13 cellular contexts compared by ENCODE assay signal in the genomic region with DNA sequence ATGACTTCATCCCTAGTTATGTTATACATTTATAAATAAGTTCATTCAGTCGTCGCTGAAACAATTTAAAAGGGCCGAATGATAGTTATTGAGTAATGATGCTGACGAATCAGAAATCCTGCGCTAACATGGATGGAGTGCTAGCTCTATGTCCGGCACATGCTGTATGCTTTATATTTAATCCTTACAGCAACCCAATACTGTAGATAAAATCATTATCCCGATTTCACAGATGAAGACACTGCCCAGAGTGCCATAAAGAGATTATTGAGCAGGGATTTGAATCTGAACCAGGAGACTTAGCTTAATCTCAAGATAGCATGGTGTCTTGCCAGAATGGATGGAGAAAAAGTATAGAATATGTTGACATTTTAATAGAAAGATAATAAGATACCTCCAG. TPM values are rescaled to one million over a fixed set of nuclear protein-coding genes. Genes with fewer than 3 reads are reported as not detected.
DNase-seq lines count a peak whose midpoint lies in the region; ATAC-seq, FAIRE-seq and TF ChIP-seq lines count a peak whose summit lies in the region.
"Had no signal": no experiment of that assay in that cellular context is flagged by ENCODE, and none has a peak within 500 bp of the region (broad histone marks: within the 10 kb centered on the region; RNA-seq: fewer than 3 reads in every experiment).

No MANE protein-coding gene starts in this region.

- H2AFZ ChIP-seq in astrocyte (ENCODE audit: low read depth, low read length), result no peak overlapping the region

- TF ChIP-seq CTCF in astrocyte (IDR thresholded peaks at IDR 0.05; ENCODE audit: insufficient read depth, low read depth, low read length), result no peak

- DNase-seq in T-helper 2 cell treated with Interferon-gamma antibody and Interleukin-4, amounts not matched to agents 5 μg/mL and 100 μg/mL, for 36 hours (ENCODE audit: low spot score), result no peak
- DNase-seq in T-helper 2 cell (no peak), astrocyte (ENCODE audit: low read depth) (no peak), COR-L47 (lab: John Stamatoyannopoulos, UW) (no peak), iPS-NIHi11 (ENCODE audit: low spot score) (no peak)
- DNase-seq in naive thymus-derived CD8-positive, alpha-beta T cell, result no peak
- DNase-seq: cortex of kidney, gastrocnemius medialis, IMR-90 had no signal

- H3K27ac ChIP-seq in astrocyte (ENCODE audit: low read depth, low read length), result no peak overlapping the region

- no peak for ATAC-seq in naive thymus-derived CD8-positive, alpha-beta T cell
- ATAC-seq in HG03565 (IDR thresholded peaks at IDR 0.05; ENCODE audit: unreplicated experiment), result no peak
- ATAC-seq: gastrocnemius medialis had no signal

- peak overlapping the region; percentile 48 for H3K4me3 Mint-ChIP-seq in T-helper 2 cell treated with Interferon-gamma antibody and Interleukin-4, amounts not matched to agents 5 μg/mL and 100 μg/mL, for 36 hours
- H3K4me3 Mint-ChIP-seq in IgD-negative memory B cell, result peak overlapping the region in 3 of 4 donors; percentile 6 to 79 (median 57)
- peak overlapping the region; percentile 81 for H3K4me3 Mint-ChIP-seq in astrocyte (ENCODE audit: unreplicated experiment)
- H3K4me3 Mint-ChIP-seq in naive thymus-derived CD8-positive, alpha-beta T cell, result peak overlapping the region in 7 of 10 donors; percentile 35 to 72 (median 44)

- H3K4me1 ChIP-seq in astrocyte (ENCODE audit: insufficient read depth, low read length), result no peaks in the 10 kb centered on the region
- H3K4me1 ChIP-seq: gastrocnemius medialis had no signal

- H4K20me1 ChIP-seq in astrocyte (ENCODE audit: insufficient read depth, low read length), result no peaks in the 10 kb centered on the region

- no peak overlapping the region for H3K9ac ChIP-seq in astrocyte (ENCODE audit: low read length)

- FAIRE-seq in astrocyte (lab: Jason Lieb, UNC), result no peak

- H3K4me3 ChIP-seq in astrocyte (ENCODE audit: insufficient read depth, low read depth, low read length), result no peak overlapping the region

- H3K4me1 Mint-ChIP-seq in T-helper 2 cell treated with Interferon-gamma antibody and Interleukin-4, amounts not matched to agents 5 μg/mL and 100 μg/mL, for 36 hours (ENCODE audit: low read depth), result peaks cover 6% of the 10 kb centered on the region
- H3K4me1 Mint-ChIP-seq in IgD-negative memory B cell (peaks cover 4 to 9% (median 6%) of the 10 kb centered on the region in 3 donors), astrocyte (ENCODE audit: low read depth, unreplicated experiment) (no peaks in the 10 kb centered on the region)
- peaks cover 3 to 13% (median 8%) of the 10 kb centered on the region in 4 donors for H3K4me1 Mint-ChIP-seq in naive thymus-derived CD8-positive, alpha-beta T cell

- no peaks in the 10 kb centered on the region for H3K9me3 Mint-ChIP-seq in T-helper 2 cell treated with Interferon-gamma antibody and Interleukin-4, amounts not matched to agents 5 μg/mL and 100 μg/mL, for 36 hours
- peaks cover 1 to 8% (median 6%) of the 10 kb centered on the region in 3 donors for H3K9me3 Mint-ChIP-seq in IgD-negative memory B cell
- H3K9me3 Mint-ChIP-seq in astrocyte (ENCODE audit: unreplicated experiment), result no peaks in the 10 kb centered on the region
- H3K9me3 Mint-ChIP-seq in naive thymus-derived CD8-positive, alpha-beta T cell, result peaks cover 0 to 3% (median 0%) of the 10 kb centered on the region in 9 donors

- no peaks in the 10 kb centered on the region for H3K36me3 Mint-ChIP-seq in T-helper 2 cell treated with Interferon-gamma antibody and Interleukin-4, amounts not matched to agents 5 μg/mL and 100 μg/mL, for 36 hours (ENCODE audit: low read depth)
- H3K36me3 Mint-ChIP-seq in IgD-negative memory B cell, result no peaks in the 10 kb centered on the region
- no peaks in the 10 kb centered on the region for H3K36me3 Mint-ChIP-seq in astrocyte (ENCODE audit: low read depth, unreplicated experiment)
- peaks cover 0 to 11% (median 0%) of the 10 kb centered on the region in 3 donors for H3K36me3 Mint-ChIP-seq in naive thymus-derived CD8-positive, alpha-beta T cell

- no peaks in the 10 kb centered on the region for H3K9me3 ChIP-seq in astrocyte (ENCODE audit: insufficient read depth, low read depth, low read length)
- H3K9me3 ChIP-seq: gastrocnemius medialis, right lobe of liver had no signal

- H3K36me3 ChIP-seq in astrocyte (ENCODE audit: insufficient read depth, low read length), result no peaks in the 10 kb centered on the region
- H3K36me3 ChIP-seq: gastrocnemius medialis, right lobe of liver had no signal

- H3K27ac Mint-ChIP-seq in T-helper 2 cell treated with Interferon-gamma antibody and Interleukin-4, amounts not matched to agents 5 μg/mL and 100 μg/mL, for 36 hours, result no peak overlapping the region
- no peak overlapping the region for H3K27ac Mint-ChIP-seq in IgD-negative memory B cell
- H3K27ac Mint-ChIP-seq in astrocyte (ENCODE audit: unreplicated experiment), result no peak overlapping the region
- no peak overlapping the region for H3K27ac Mint-ChIP-seq in naive thymus-derived CD8-positive, alpha-beta T cell

- H3K27me3 Mint-ChIP-seq in T-helper 2 cell treated with Interferon-gamma antibody and Interleukin-4, amounts not matched to agents 5 μg/mL and 100 μg/mL, for 36 hours (ENCODE audit: low read depth), result peaks cover 68% of the 10 kb centered on the region
- H3K27me3 Mint-ChIP-seq in IgD-negative memory B cell, result peaks cover 46% of the 10 kb centered on the region
- no peaks in the 10 kb centered on the region for H3K27me3 Mint-ChIP-seq in astrocyte (ENCODE audit: low read depth, unreplicated experiment)
- H3K27me3 Mint-ChIP-seq in naive thymus-derived CD8-positive, alpha-beta T cell, result peaks cover 19 to 55% (median 52%) of the 10 kb centered on the region in 5 donors

- H3K27me3 ChIP-seq in astrocyte (ENCODE audit: insufficient read depth, low read length), result peaks cover 17% of the 10 kb centered on the region

- POLR2A ChIA-PET in naive thymus-derived CD8-positive, alpha-beta T cell (lab: Charles Lee), result no interaction called here

- no peak overlapping the region for H3K4me2 ChIP-seq in astrocyte (ENCODE audit: low read length)

- H3K79me2 ChIP-seq in astrocyte (ENCODE audit: insufficient read depth, low read length), result no peaks in the 10 kb centered on the region

RNA-seq across cellular contexts. Expression of gene ICA1, which starts 1.1 kb away (rescaled TPM):
- 0.25 TPM for polyA plus RNA-seq in IgD-negative memory B cell
- total RNA-seq in astrocyte, result 4.9 and 8.0 TPM in 2 replicates
- under 1 TPM in 1 of 2 experiments, not detected in 1; 0.96 TPM for total RNA-seq in naive thymus-derived CD8-positive, alpha-beta T cell
- 1 to 10 TPM in 2 of 3 donors, under 1 TPM in 1; 0.71 to 1.3 (median 1.3) TPM for polyA plus RNA-seq in naive thymus-derived CD8-positive, alpha-beta T cell
- total RNA-seq: IMR-90 had no signal
- polyA plus RNA-seq: AG04450, IMR-90 had no signal
